ENCODE assay signal across 8 cellular contexts in genomic region chr1:156859523-156860112, GRCh38. TPM values are rescaled to one million over a fixed set of nuclear protein-coding genes. Genes with fewer than 3 reads are reported as not detected.
A peak's percentile ranks its signal among the peaks of the same experiment; 100 is the strongest.
DNase-seq lines count a peak whose midpoint lies in the region; ATAC-seq and TF ChIP-seq lines count a peak whose summit lies in the region.

No MANE protein-coding gene starts in this region.

- H3K4me3 ChIP-seq in AG04450 (ENCODE audit: low read depth, low read length) (peak overlapping the region; percentile 32), fibroblast of villous mesenchyme (ENCODE audit: low read depth, low read length) (peak overlapping the region; percentile 54), retinal pigment epithelial cell (ENCODE audit: low read length) (peak overlapping the region; percentile 37)

- in situ Hi-C loops in GM13977 (cut with MboI; ENCODE audit: low pct_unique_long_range_greater_than_20kb, low sequenced_read_pairs, unreplicated experiment): loop anchor here (25.0 kb wide), 1 partner anchor 147 kb away; the partner anchor contains the start of gene CRABP2

- H3K27ac Mint-ChIP-seq in activated CD4-positive, alpha-beta T cell treated with anti-CD3 and anti-CD28 coated beads, Interleukin-2, amount 10 ng/mL, durations not matched to agents 7 days and 5 days: no peak overlapping the region

- CTCF ChIA-PET in AG04450 (lab: Charles Lee): interaction anchor here (0.9 to 5.5 kb wide), 29 partner anchors 11 to 175 kb away, joined by 3 to 72 read pairs (median 6); partner anchors contain the start of genes METTL25B and PRCC
- CTCF ChIA-PET in activated CD4-positive, alpha-beta T cell treated with anti-CD3 and anti-CD28 coated beads, Interleukin-2, amount 10 ng/mL, durations not matched to agents 7 days and 5 days (lab: Charles Lee): interaction anchor here (0.6 to 13.0 kb wide), 40 partner anchors 10 to 284 kb away, joined by 3 to 247 read pairs (median 5); partner anchors contain the start of genes CRABP2, HDGF, ISG20L2 and METTL25B

- peaks cover 46% of the 10 kb centered on the region for H3K27me3 Mint-ChIP-seq in activated CD4-positive, alpha-beta T cell treated with anti-CD3 and anti-CD28 coated beads, Interleukin-2, amount 10 ng/mL, durations not matched to agents 7 days and 5 days

- POLR2A ChIA-PET in AG04450 (lab: Yijun Ruan, JAX): interaction anchor here (0.8 to 1.8 kb wide), 4 partner anchors 30 to 132 kb away, joined by 3 to 5 read pairs (median 4); partner anchors contain the start of genes HDGF, ISG20L2 and METTL25B
- POLR2A ChIA-PET in activated CD4-positive, alpha-beta T cell treated with anti-CD3 and anti-CD28 coated beads, Interleukin-2, amount 10 ng/mL, durations not matched to agents 7 days and 5 days (lab: Charles Lee): interaction anchor here (0.8 to 1.1 kb wide), 2 partner anchors 46 to 107 kb away, joined by 3 to 4 read pairs; no protein-coding TSS in a partner anchor

- no peaks in the 10 kb centered on the region for H3K36me3 Mint-ChIP-seq in activated CD4-positive, alpha-beta T cell treated with anti-CD3 and anti-CD28 coated beads, Interleukin-2, amount 10 ng/mL, durations not matched to agents 7 days and 5 days (ENCODE audit: low read depth)

- peak overlapping the region; percentile 61 for H3K4me3 Mint-ChIP-seq in activated CD4-positive, alpha-beta T cell treated with anti-CD3 and anti-CD28 coated beads, Interleukin-2, amount 10 ng/mL, durations not matched to agents 7 days and 5 days

- no peaks in the 10 kb centered on the region for H3K9me3 Mint-ChIP-seq in activated CD4-positive, alpha-beta T cell treated with anti-CD3 and anti-CD28 coated beads, Interleukin-2, amount 10 ng/mL, durations not matched to agents 7 days and 5 days

- TF ChIP-seq CTCF in AG04450 (IDR thresholded peaks at IDR 0.05; ENCODE audit: low read depth, low read length) (no peak), GM13977 (IDR thresholded peaks at IDR 0.05; ENCODE audit: extremely low read depth, insufficient read depth, missing control alignments) (no peak), fibroblast of villous mesenchyme (IDR thresholded peaks at IDR 0.05; ENCODE audit: insufficient read depth, low read depth, low read length) (no peak), retinal pigment epithelial cell (conservative IDR thresholded peaks at IDR 0.05; ENCODE audit: low read depth, low read length) (no peak)

- DNase-seq in AG04450 (ENCODE audit: low read depth, low spot score) (no peak), GM13977 (ENCODE audit: low spot score) (peak; percentile 70), fibroblast of villous mesenchyme (ENCODE audit: low read depth) (peak; percentile 41), retinal pigment epithelial cell (ENCODE audit: low read depth) (no peak), glomerular visceral epithelial cell (ENCODE audit: extremely low spot score) (no peak)
- DNase-seq in activated CD4-positive, alpha-beta T cell treated with anti-CD3 and anti-CD28 coated beads, Interleukin-2, amount 10 ng/mL, durations not matched to agents 7 days and 5 days: no peak

- H3K27me3 ChIP-seq in AG04450 (ENCODE audit: control insufficient read depth, insufficient read depth, low read length): peaks cover 80% of the 10 kb centered on the region

- no peak for ATAC-seq in HG03025 (IDR thresholded peaks at IDR 0.05; ENCODE audit: low FRiP score, unreplicated experiment)
- no peak for ATAC-seq in GM21447 (IDR thresholded peaks at IDR 0.05; ENCODE audit: unreplicated experiment)

- no peak overlapping the region for H3K27ac ChIP-seq in AG04450 (ENCODE audit: low read depth, low read length)

- peaks cover 42% of the 10 kb centered on the region for H3K4me1 Mint-ChIP-seq in activated CD4-positive, alpha-beta T cell treated with anti-CD3 and anti-CD28 coated beads, Interleukin-2, amount 10 ng/mL, durations not matched to agents 7 days and 5 days

- no peaks in the 10 kb centered on the region; the same call in 1 of the 2 replicates for H3K9me3 ChIP-seq in AG04450 (ENCODE audit: control insufficient read depth, insufficient read depth, low read length)

RNA-seq across cellular contexts. Expression of gene INSRR, which starts 0.7 kb away (rescaled TPM):
- polyA plus RNA-seq in AG04450 (2011; rRNA removed): not detected in 2 replicates
- not detected in 2 replicates for polyA minus RNA-seq in AG04450 (2011; rRNA and poly(A)+ RNA removed)
- total RNA-seq in activated CD4-positive, alpha-beta T cell treated with anti-CD3 and anti-CD28 coated beads, Interleukin-2, amount 10 ng/mL, durations not matched to agents 7 days and 5 days: under 1 TPM in 1 of 2 experiments, not detected in 1; 0.05 TPM
- not detected in 2 replicates for total RNA-seq in fibroblast of villous mesenchyme

RNA-seq across cellular contexts. Expression of gene NTRK1, which starts 1.0 kb away (rescaled TPM):
- polyA plus RNA-seq in AG04450 (2011; rRNA removed): not detected in 2 replicates
- not detected in 2 replicates for polyA minus RNA-seq in AG04450 (2011; rRNA and poly(A)+ RNA removed)
- 1 to 10 TPM; 1.9 to 2.0 TPM for total RNA-seq in activated CD4-positive, alpha-beta T cell treated with anti-CD3 and anti-CD28 coated beads, Interleukin-2, amount 10 ng/mL, durations not matched to agents 7 days and 5 days
- total RNA-seq in fibroblast of villous mesenchyme: not detected in 2 replicates

RNA-seq across cellular contexts. Expression of gene PEAR1, which starts 33.9 kb away (rescaled TPM):
- polyA plus RNA-seq in AG04450 (2011; rRNA removed): 14.9 and 16.1 TPM in 2 replicates
- 6.2 and 8.9 TPM in 2 replicates for polyA minus RNA-seq in AG04450 (2011; rRNA and poly(A)+ RNA removed)
- under 1 TPM; 0.07 to 0.15 TPM for total RNA-seq in activated CD4-positive, alpha-beta T cell treated with anti-CD3 and anti-CD28 coated beads, Interleukin-2, amount 10 ng/mL, durations not matched to agents 7 days and 5 days
- 11.3 and 12.1 TPM in 2 replicates for total RNA-seq in fibroblast of villous mesenchyme

RNA-seq across cellular contexts. Expression of gene SH2D2A, which starts 43.0 kb away (rescaled TPM):
- polyA plus RNA-seq in AG04450 (2011; rRNA removed): 0.09 TPM in 1 of 2 replicates, not detected in the other
- not detected in 2 replicates for polyA minus RNA-seq in AG04450 (2011; rRNA and poly(A)+ RNA removed)
- 10 to 100 TPM; 56.3 to 63.5 TPM for total RNA-seq in activated CD4-positive, alpha-beta T cell treated with anti-CD3 and anti-CD28 coated beads, Interleukin-2, amount 10 ng/mL, durations not matched to agents 7 days and 5 days
- total RNA-seq in fibroblast of villous mesenchyme: not detected in 2 replicates

Comparison
In these comparisons a context has a peak if more than half of its experiments do, and no peak if none do; other contexts are left out.
1. DNase-seq: peak in GM13977 (single experiment) and fibroblast of villous mesenchyme (single experiment); none in AG04450 (single experiment), activated CD4-positive, alpha-beta T cell treated with anti-CD3 and anti-CD28 coated beads, Interleukin-2, amount 10 ng/mL, durations not matched to agents 7 days and 5 days (single experiment), retinal pigment epithelial cell (single experiment) and glomerular visceral epithelial cell (single experiment).
2. RNA of gene PEAR1, which starts 33.9 kb away (total RNA-seq): 11.3 to 12.1 TPM in fibroblast of villous mesenchyme; 0.07 to 0.15 TPM in activated CD4-positive, alpha-beta T cell treated with anti-CD3 and anti-CD28 coated beads, Interleukin-2, amount 10 ng/mL, durations not matched to agents 7 days and 5 days; every median in the first group is over 10 times any median in the second.
3. Peak in every context shown above with its lines, with median percentiles within 50 percentile points of each other: H3K4me3 ChIP-seq.